ENCODE assay signal across 8 cellular contexts in the genomic region with DNA sequence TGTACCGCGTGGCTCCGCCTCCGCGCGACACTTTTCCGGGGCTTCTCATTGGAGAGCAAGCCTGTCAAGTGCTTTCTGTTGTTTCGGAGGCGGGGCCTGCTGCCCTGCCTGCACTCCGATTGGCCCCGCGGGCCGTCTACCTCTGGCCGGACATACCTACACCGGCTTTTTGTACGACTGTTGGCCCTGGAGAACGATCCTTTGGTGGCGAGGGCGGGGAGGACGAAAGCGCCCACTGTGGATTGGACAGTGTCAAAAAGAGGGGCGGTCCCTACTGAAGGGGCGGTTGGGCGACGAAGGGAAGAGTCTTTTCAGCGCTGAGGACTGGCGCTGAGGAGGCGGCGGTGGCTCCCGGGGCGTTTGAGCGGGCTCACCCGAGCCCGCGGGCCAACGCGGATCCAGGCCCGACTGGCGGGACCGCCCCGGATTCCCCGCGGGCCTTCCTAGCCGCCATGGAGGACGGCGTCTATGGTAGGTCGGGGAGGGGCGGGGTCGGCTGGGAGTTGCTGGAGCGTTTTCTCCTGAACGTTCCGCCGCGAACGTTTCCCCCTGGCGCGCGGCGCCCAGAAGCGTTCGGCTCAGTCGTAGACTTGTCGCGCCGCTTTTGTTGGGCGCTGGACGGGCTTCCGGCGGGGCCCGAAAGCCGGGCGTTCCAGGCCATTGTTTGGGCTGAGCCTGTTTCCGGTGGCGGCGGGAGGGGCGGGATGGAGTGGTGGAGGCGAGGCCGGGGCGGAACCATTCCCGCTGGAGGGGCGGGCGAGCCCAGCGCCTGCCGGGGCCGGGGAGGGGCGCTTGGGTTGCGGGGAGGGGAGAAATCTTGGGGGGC. TPM values are rescaled to one million over a fixed set of nuclear protein-coding genes. Genes with fewer than 3 reads are reported as not detected.
DNase-seq lines count a peak whose midpoint lies in the region; ATAC-seq and TF ChIP-seq lines count a peak whose summit lies in the region.

A gene with protein sequence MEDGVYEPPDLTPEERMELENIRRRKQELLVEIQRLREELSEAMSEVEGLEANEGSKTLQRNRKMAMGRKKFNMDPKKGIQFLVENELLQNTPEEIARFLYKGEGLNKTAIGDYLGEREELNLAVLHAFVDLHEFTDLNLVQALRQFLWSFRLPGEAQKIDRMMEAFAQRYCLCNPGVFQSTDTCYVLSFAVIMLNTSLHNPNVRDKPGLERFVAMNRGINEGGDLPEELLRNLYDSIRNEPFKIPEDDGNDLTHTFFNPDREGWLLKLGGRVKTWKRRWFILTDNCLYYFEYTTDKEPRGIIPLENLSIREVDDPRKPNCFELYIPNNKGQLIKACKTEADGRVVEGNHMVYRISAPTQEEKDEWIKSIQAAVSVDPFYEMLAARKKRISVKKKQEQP (plus strand): TSS at position 314 of the 826 bp plus-strand sequence. CDS start 139 bp downstream, at position 453.

- H3K4me1 ChIP-seq in heart right ventricle: peaks cover 7 to 36% (median 15%) of the 10 kb centered on the region in 9 donors

- no peaks in the 10 kb centered on the region for H3K9me3 ChIP-seq in heart right ventricle

- H3K27ac ChIP-seq in heart right ventricle: peak within 1 kb of the TSS; percentile 97 to 100 (median 99)

- peak within 1 kb of the TSS; percentile 92 for H3K4me3 Mint-ChIP-seq in progenitor cell of endocrine pancreas (ENCODE audit: low read depth)

- no peak for TF ChIP-seq CTCF in GM13977 (IDR thresholded peaks at IDR 0.05; ENCODE audit: extremely low read depth, insufficient read depth, missing control alignments)
- peak in 2 of 9 donors; percentile 20 to 31 for TF ChIP-seq CTCF in heart right ventricle (IDR thresholded peaks at IDR 0.05)
- TF ChIP-seq CTCF in progenitor cell of endocrine pancreas (IDR thresholded peaks at IDR 0.05; ENCODE audit: unreplicated experiment): no peak

- peak within 1 kb of the TSS; percentile 82 to 98 (median 90) for H3K4me3 ChIP-seq in heart right ventricle

- peak within 1 kb of the TSS; percentile 98 for H3K27ac Mint-ChIP-seq in progenitor cell of endocrine pancreas

- no peaks in the 10 kb centered on the region for H3K9me3 Mint-ChIP-seq in progenitor cell of endocrine pancreas (ENCODE audit: low read depth)

- DNase-seq in GM13977 (ENCODE audit: low spot score) (peak; percentile 98), NCI-H146 treated with DMSO at 0.1 percent for 48 hours (lab: John Stamatoyannopoulos, UW; ENCODE audit: unreplicated experiment) (peak; percentile 100), amniotic epithelial cell (ENCODE audit: low read depth) (peak; percentile 100), heart right ventricle (peak; percentile 99), progenitor cell of endocrine pancreas (ENCODE audit: low spot score, unreplicated experiment) (peak; percentile 98), ureter (ENCODE audit: low spot score) (peak; percentile 100)

- H3K27me3 Mint-ChIP-seq in progenitor cell of endocrine pancreas: no peaks in the 10 kb centered on the region

- 0 to 1% methylated on average over 68 to 86 of the region's 87 CpGs for WGBS in heart right ventricle, 2 donors

- peaks cover 7% of the 10 kb centered on the region for H3K4me1 Mint-ChIP-seq in progenitor cell of endocrine pancreas (ENCODE audit: low read depth)

- intact Hi-C loops in T-helper 1 cell treated with Interleukin-12 subunit alpha and Interleukin-12 subunit beta and Interleukin-4 antibody, amounts not matched to agents 30 ng/mL and 1 ng/mL, for 36 hours (cut with micrococcal nuclease): loop anchor here (1.0 to 2.0 kb wide), 17 partner anchors 11 to 616 kb away; a partner anchor contains a TSS
- intact Hi-C loops in heart right ventricle (cut with DNase I): loop anchor here in 2 of 10 donors (1.0 to 2.0 kb wide), 3 partner anchors 24 to 106 kb away; a partner anchor contains a TSS

- H3K36me3 Mint-ChIP-seq in progenitor cell of endocrine pancreas (ENCODE audit: insufficient read depth): peaks cover 20% of the 10 kb centered on the region

- ATAC-seq in HG02884 (IDR thresholded peaks at IDR 0.05; ENCODE audit: unreplicated experiment) (peak; percentile 85), heart right ventricle (peak; percentile 93 to 97 (median 95))

- no peaks in the 10 kb centered on the region for H3K27me3 ChIP-seq in heart right ventricle

- peaks cover 0 to 42% (median 41%) of the 10 kb centered on the region in 9 donors for H3K36me3 ChIP-seq in heart right ventricle

- in situ Hi-C loops in GM13977 (cut with MboI; ENCODE audit: low pct_unique_long_range_greater_than_20kb, low sequenced_read_pairs, unreplicated experiment): no loop called here

RNA-seq across cellular contexts. Expression of the gene that starts here (rescaled TPM):
- 48.1 and 49.0 TPM in 2 replicates for total RNA-seq in T-helper 1 cell treated with Interleukin-12 subunit alpha and Interleukin-12 subunit beta and Interleukin-4 antibody, amounts not matched to agents 30 ng/mL and 1 ng/mL, for 36 hours
- total RNA-seq in heart right ventricle (10 to 100 TPM; 25.8 to 40.4 (median 32.2) TPM), progenitor cell of endocrine pancreas (248 TPM in 2 replicates), ureter (61.6 TPM)
- 10 to 100 TPM; 28.2 to 41.9 TPM for polyA plus RNA-seq in heart right ventricle

Comparison
In these comparisons a context has a peak if more than half of its experiments do, and no peak if none do; other contexts are left out.
1. Peak in every context shown above with its lines: DNase-seq, ATAC-seq, H3K4me3 ChIP-seq and H3K27ac ChIP-seq.